Comparison of ENCODE assay signal across 9 cellular contexts in genomic region chr16:4944333-4945281, GRCh38. TPM values are rescaled to one million over a fixed set of nuclear protein-coding genes. Genes with fewer than 3 reads are reported as not detected.
DNase-seq lines count a peak whose midpoint lies in the region; ATAC-seq, FAIRE-seq and TF ChIP-seq lines count a peak whose summit lies in the region.
"Had no signal": no experiment of that assay in that cellular context is flagged by ENCODE, and none has a peak within 500 bp of the region (broad histone marks: within the 10 kb centered on the region; RNA-seq: fewer than 3 reads in every experiment).

No MANE protein-coding gene starts in this region.

- H3K9ac ChIP-seq in H1 (replicated peaks in 1 of 4; ENCODE audit: extremely low read depth in 1 of 4, low read depth in 3 of 4, low read length in 3 of 4) (no peak overlapping the region), mesenchymal stem cell (ENCODE audit: low read length) (peak overlapping the region; percentile 86)

- H2BK15ac ChIP-seq in H1 (ENCODE audit: low read length) (peak overlapping the region; percentile 81; the same call in 1 of the 2 replicates), mesenchymal stem cell (ENCODE audit: low read depth, poor library complexity, severe bottlenecking) (peak overlapping the region; percentile 85)

- H3K9me3 ChIP-seq in H1 (ENCODE audit: insufficient read depth in 2 of 2, low read depth in 1 of 2, low read length in 1 of 2) = no peaks in the 10 kb centered on the region
- no peaks in the 10 kb centered on the region for H3K9me3 ChIP-seq in mesenchymal stem cell (ENCODE audit: control insufficient read depth, low read length)
- H3K9me3 ChIP-seq in vagina = no peaks in the 10 kb centered on the region

- ATAC-seq in activated CD4-positive, alpha-beta T cell treated with anti-CD3 and anti-CD28 coated beads for 36 hours = peak; percentile 36
- no peak for ATAC-seq in GM18517 (IDR thresholded peaks at IDR 0.05; ENCODE audit: unreplicated experiment)

- peak overlapping the region; percentile 80 for H2BK20ac ChIP-seq in H1 (ENCODE audit: low read length)

- H3K18ac ChIP-seq in H1 (ENCODE audit: extremely low read depth, low read length) (peak overlapping the region; percentile 60), mesenchymal stem cell (ENCODE audit: low read depth in 1 of 2, low read length in 2 of 2) (peak overlapping the region; percentile 85 to 86)

- peak overlapping the region; percentile 99 for H2BK12ac ChIP-seq in H1 (ENCODE audit: low read depth, low read length)
- peak overlapping the region; percentile 6 to 95 for H2BK12ac ChIP-seq in mesenchymal stem cell (ENCODE audit: low read length in 2 of 2)

- H3K23me2 ChIP-seq in H1 (ENCODE audit: low read depth, low read length) = peaks cover 8% of the 10 kb centered on the region; the same call in 1 of the 2 replicates

- TF ChIP-seq CTCF in H1 (IDR thresholded peaks at IDR 0.05; ENCODE audit: control extremely low read depth in 1 of 3, insufficient read depth in 1 of 3, low read depth in 1 of 3, low read length in 3 of 3) (no peak), vagina (IDR thresholded peaks at IDR 0.05) (no peak)

- H3K4me1 ChIP-seq in H1 (replicated peaks in 1 of 4; ENCODE audit: control insufficient read depth in 3 of 4, insufficient read depth in 4 of 4, low read length in 3 of 4) (peaks cover 20 to 49% (median 34%) of the 10 kb centered on the region in 4 experiments), mesenchymal stem cell (ENCODE audit: control insufficient read depth, insufficient read depth, low read depth, low read length) (peaks cover 54% of the 10 kb centered on the region), vagina (peaks cover 61% of the 10 kb centered on the region)

- H3K79me2 ChIP-seq in H1 (ENCODE audit: control insufficient read depth in 1 of 2, insufficient read depth in 2 of 2, low read length in 2 of 2) = no peaks in the 10 kb centered on the region

- H2BK5ac ChIP-seq in H1 (ENCODE audit: low read depth, low read length) (peak overlapping the region; percentile 96), mesenchymal stem cell (ENCODE audit: low read depth, low read length, poor library complexity, severe bottlenecking) (peak overlapping the region; percentile 63)

- H3K36me3 Mint-ChIP-seq in activated CD4-positive, alpha-beta T cell treated with anti-CD3 and anti-CD28 coated beads for 36 hours (ENCODE audit: low read depth) = no peaks in the 10 kb centered on the region
- H3K36me3 Mint-ChIP-seq: CD4-positive, CD25-positive, alpha-beta regulatory T cell had no signal

- POLR2A ChIA-PET in activated CD4-positive, alpha-beta T cell treated with anti-CD3 and anti-CD28 coated beads for 36 hours (lab: Charles Lee) = no interaction called here
- POLR2A ChIA-PET in H1 (lab: Charles Lee; ENCODE audit: partially characterized antibody) = interaction anchor here (0.6 to 1.9 kb wide), 5 partner anchors 8 to 469 kb away, joined by 3 to 6 read pairs (median 5); partner anchors contain the start of gene SEC14L5

- H3K79me1 ChIP-seq in H1 (ENCODE audit: low read depth, low read length) (no peaks in the 10 kb centered on the region), mesenchymal stem cell (replicated peaks; ENCODE audit: low read length, poor library complexity, severe bottlenecking) (no peaks in the 10 kb centered on the region)

- H3K4ac ChIP-seq in H1 (replicated peaks; ENCODE audit: insufficient read length, low read depth, low read length) (peak overlapping the region; percentile 76), mesenchymal stem cell (ENCODE audit: low read depth in 1 of 2, low read length in 2 of 2) (peak overlapping the region; percentile 30 to 45)

- no peak overlapping the region for H4K5ac ChIP-seq in H1 (ENCODE audit: insufficient read length, low read depth, low read length)

- H4K91ac ChIP-seq in H1 (replicated peaks; ENCODE audit: insufficient read length, low read length) = peak overlapping the region; percentile 95
- H4K91ac ChIP-seq in mesenchymal stem cell (ENCODE audit: low read length) = peak overlapping the region; percentile 8

- H2BK120ac ChIP-seq in H1 (replicated peaks; ENCODE audit: low read depth, low read length) = peak overlapping the region; percentile 96
- H2BK120ac ChIP-seq in mesenchymal stem cell (ENCODE audit: low read depth, low read length) = peak overlapping the region; percentile 55

- peak overlapping the region; percentile 83 for H4K8ac ChIP-seq in H1 (ENCODE audit: extremely low read depth, insufficient read depth, low read length)
- peak overlapping the region; percentile 24 for H4K8ac ChIP-seq in mesenchymal stem cell (ENCODE audit: low read length)

- TF ChIP-seq POLR2A in H1 (IDR thresholded peaks at IDR 0.05; ENCODE audit: control extremely low read depth in 1 of 2, low read depth in 2 of 2, low read length in 2 of 2) (no peak), vagina (IDR thresholded peaks at IDR 0.05) (no peak)

- no peak overlapping the region for H3K4me3 Mint-ChIP-seq in activated CD4-positive, alpha-beta T cell treated with anti-CD3 and anti-CD28 coated beads for 36 hours
- H3K4me3 Mint-ChIP-seq: CD4-positive, CD25-positive, alpha-beta regulatory T cell had no signal

- no peaks in the 10 kb centered on the region for H4K20me1 ChIP-seq in H1 (replicated peaks in 1 of 2; ENCODE audit: control insufficient read depth in 1 of 2, insufficient read depth in 2 of 2, low read length in 2 of 2)

- H3K4me2 ChIP-seq in H1 (ENCODE audit: insufficient read depth in 1 of 2, low read depth in 2 of 2, low read length in 2 of 2) = peak overlapping the region in 1 of 2 experiments; percentile 16; a peak in 1 of 4 replicates
- peak overlapping the region; percentile 61 for H3K4me2 ChIP-seq in mesenchymal stem cell (ENCODE audit: low read length, poor library complexity, severe bottlenecking)

- H2AK5ac ChIP-seq in H1 (ENCODE audit: low read depth, low read length) = peak overlapping the region; percentile 90; the same call in 1 of the 2 replicates
- peak overlapping the region; percentile 60 for H2AK5ac ChIP-seq in mesenchymal stem cell (ENCODE audit: low read length, severe bottlenecking)

- H3K4me1 Mint-ChIP-seq in activated CD4-positive, alpha-beta T cell treated with anti-CD3 and anti-CD28 coated beads for 36 hours = no peaks in the 10 kb centered on the region
- H3K4me1 Mint-ChIP-seq: CD4-positive, CD25-positive, alpha-beta regulatory T cell had no signal

- H3K4me3 ChIP-seq in H1 (ENCODE audit: extremely low read depth in 1 of 4, insufficient read depth in 2 of 4, low read depth in 3 of 4, low read length in 4 of 4) (no peak overlapping the region), mesenchymal stem cell (ENCODE audit: insufficient read depth in 1 of 2, low read depth in 1 of 2, low read length in 2 of 2) (peak overlapping the region in 1 of 2 experiments; percentile 39), vagina (no peak overlapping the region)

- no peak for FAIRE-seq in H1 (lab: Jason Lieb, UNC)

- H3K14ac ChIP-seq in H1 (ENCODE audit: insufficient read length) (no peak overlapping the region), mesenchymal stem cell (ENCODE audit: low read length in 2 of 2) (peak overlapping the region in 1 of 2 experiments; percentile 36)

- TF ChIP-seq RAD21 in H1 (IDR thresholded peaks at IDR 0.05 in 1 of 2, conservative IDR thresholded peaks at IDR 0.05 in 1 of 2; ENCODE audit: low read depth in 2 of 2, low read length in 2 of 2) = no peak

- peak overlapping the region; percentile 55; the same call in 1 of the 2 replicates for H3K27ac ChIP-seq in H1 (ENCODE audit: low read depth, low read length)
- peak overlapping the region; percentile 94 for H3K27ac ChIP-seq in mesenchymal stem cell (ENCODE audit: low read length, poor library complexity, severe bottlenecking)
- H3K27ac ChIP-seq in vagina = peak overlapping the region; percentile 95

- H3K9me3 Mint-ChIP-seq in activated CD4-positive, alpha-beta T cell treated with anti-CD3 and anti-CD28 coated beads for 36 hours (ENCODE audit: low read depth) = no peaks in the 10 kb centered on the region
- H3K9me3 Mint-ChIP-seq: CD4-positive, CD25-positive, alpha-beta regulatory T cell had no signal

- intact Hi-C loops in activated CD4-positive, alpha-beta T cell treated with anti-CD3 and anti-CD28 coated beads for 36 hours (cut with DNase I, micrococcal nuclease) = no loop called here
- intact Hi-C loops in vagina (cut with DNase I) = no loop called here

- H3K27me3 Mint-ChIP-seq in activated CD4-positive, alpha-beta T cell treated with anti-CD3 and anti-CD28 coated beads for 36 hours = peaks cover 12% of the 10 kb centered on the region

- H2AFZ ChIP-seq in H1 (ENCODE audit: low read length) = no peak overlapping the region
- no peak overlapping the region for H2AFZ ChIP-seq in mesenchymal stem cell (ENCODE audit: low read depth, low read length)

- no peak for TF ChIP-seq EP300 in H1 (IDR thresholded peaks at IDR 0.05; ENCODE audit: borderline replicate concordance in 1 of 2, low read depth in 2 of 2, low read length in 2 of 2)

- no peak overlapping the region for H3K27ac Mint-ChIP-seq in activated CD4-positive, alpha-beta T cell treated with anti-CD3 and anti-CD28 coated beads for 36 hours
- H3K27ac Mint-ChIP-seq: CD4-positive, CD25-positive, alpha-beta regulatory T cell had no signal

- H3K36me3 ChIP-seq in H1 (ENCODE audit: control insufficient read depth in 2 of 4, insufficient read depth in 4 of 4, low read length in 3 of 4) (no peaks in the 10 kb centered on the region), mesenchymal stem cell (ENCODE audit: control insufficient read depth in 1 of 2, insufficient read depth in 2 of 2, low read depth in 1 of 2, low read length in 2 of 2) (no peaks in the 10 kb centered on the region), vagina (no peaks in the 10 kb centered on the region)

- no peak for DNase-seq in activated CD4-positive, alpha-beta T cell treated with anti-CD3 and anti-CD28 coated beads for 36 hours
- DNase-seq in activated CD4-positive, alpha-beta T cell treated with anti-CD3 and anti-CD28 coated beads for 4 hours = no peak
- DNase-seq in NCI-H748 treated with DMSO at 0.1 percent for 48 hours (lab: John Stamatoyannopoulos, UW) = peak; percentile 44
- peak in 1 of 2 experiments; percentile 71 for DNase-seq in H1 (ENCODE audit: low read depth in 1 of 2, low spot score in 2 of 2)
- DNase-seq in mesenchymal stem cell = peak; percentile 98
- DNase-seq in vagina (ENCODE audit: extremely low spot score in 2 of 2) = peak in 1 of 2 donors; percentile 96
- DNase-seq in D341Med (ENCODE audit: low spot score) = no peak
- DNase-seq: CD4-positive, CD25-positive, alpha-beta regulatory T cell had no signal

- no peak overlapping the region for H3K23ac ChIP-seq in H1 (ENCODE audit: insufficient read length)
- H3K23ac ChIP-seq in mesenchymal stem cell (ENCODE audit: low read length in 2 of 2) = no peak overlapping the region

- no peaks in the 10 kb centered on the region for H3K27me3 ChIP-seq in H1 (replicated peaks in 1 of 4; ENCODE audit: control insufficient read depth in 3 of 4, extremely low read depth in 1 of 4, insufficient read depth in 3 of 4, low read length in 3 of 4)
- H3K27me3 ChIP-seq in mesenchymal stem cell (ENCODE audit: control insufficient read depth in 1 of 2, insufficient read depth in 1 of 2, low read length in 2 of 2) = no peaks in the 10 kb centered on the region
- no peaks in the 10 kb centered on the region for H3K27me3 ChIP-seq in vagina

- 71% methylated on average over 17 of the region's 20 CpGs; no CpG with 5 or more reads in 1 of the 2 experiments for WGBS in H1 (ENCODE audit: extremely low coverage in 1 of 2, insufficient coverage in 1 of 2, insufficient read length in 1 of 2, insufficient replicate concordance in 2 of 2, low coverage in 1 of 2, low lambda C conversion rate in 2 of 2, missing lambda C conversion rate in 1 of 2), 2 experiments
- WGBS in mesenchymal stem cell = 25% methylated on average over 20 of the region's 20 CpGs

- CTCF ChIA-PET in activated CD4-positive, alpha-beta T cell treated with anti-CD3 and anti-CD28 coated beads for 36 hours (lab: Charles Lee) = no interaction called here
- CTCF ChIA-PET in H1 (lab: Charles Lee; ENCODE audit: partially characterized antibody) = interaction anchor here (0.9 to 1.5 kb wide), 3 partner anchors 9 to 14 kb away, joined by 3 to 4 read pairs (median 3); no protein-coding TSS in a partner anchor

- H3K56ac ChIP-seq in H1 (replicated peaks; ENCODE audit: insufficient read length, low read depth, low read length) = peak overlapping the region; percentile 18

RNA-seq across cellular contexts. Expression of gene PPL, which starts 7.7 kb away (rescaled TPM):
- not detected for total RNA-seq in activated CD4-positive, alpha-beta T cell treated with anti-CD3 and anti-CD28 coated beads for 36 hours
- 28.8 and 29.5 TPM in 2 replicates for total RNA-seq in H1 (2021; fragmentation: NEBNext Ultra II Directional; extraction: Animal tissue kit (Norgen Biotek cat#: 25700))
- polyA plus RNA-seq in H1 (2011; rRNA removed) = 11.3 and 15.8 TPM in 2 replicates
- 13.7 TPM for polyA plus RNA-seq in H1 (2011; cell fraction: cytosol; rRNA removed)
- 46.9 TPM for polyA plus RNA-seq in H1 (2011; cell fraction: nucleus; rRNA removed)
- polyA plus RNA-seq in H1 (2012, experiment 1 of 2) = 16.5 to 27.4 TPM (median 22.8 TPM) in 4 replicates
- 5.2 TPM for polyA plus RNA-seq in H1 (2012, experiment 2 of 2)
- 16.4 TPM for polyA plus RNA-seq in H1 (2013, experiment 1 of 2)
- 15.4 TPM for polyA plus RNA-seq in H1 (2013, experiment 2 of 2)
- polyA minus RNA-seq in H1 (2011; rRNA and poly(A)+ RNA removed) = 21.5 and 22.3 TPM in 2 replicates
- polyA minus RNA-seq in H1 (2011; cell fraction: cytosol; rRNA and poly(A)+ RNA removed) = 15.9 TPM
- 21.8 TPM for polyA minus RNA-seq in H1 (2011; cell fraction: nucleus; rRNA and poly(A)+ RNA removed)
- polyA plus RNA-seq in mesenchymal stem cell (2013, experiment 1 of 2) = 0.46 TPM
- 0.47 TPM for polyA plus RNA-seq in mesenchymal stem cell (2013, experiment 2 of 2)
- 391 TPM for total RNA-seq in vagina
- total RNA-seq: CD4-positive, CD25-positive, alpha-beta regulatory T cell had no signal

RNA-seq across cellular contexts. Expression of gene SEC14L5, which starts 13.5 kb away (rescaled TPM):
- total RNA-seq in activated CD4-positive, alpha-beta T cell treated with anti-CD3 and anti-CD28 coated beads for 36 hours = under 1 TPM; 0.09 to 0.28 TPM
- total RNA-seq in H1 (2021; fragmentation: NEBNext Ultra II Directional; extraction: Animal tissue kit (Norgen Biotek cat#: 25700)) = 3.0 and 3.2 TPM in 2 replicates
- polyA plus RNA-seq in H1 (2011; rRNA removed) = 1.9 and 2.1 TPM in 2 replicates
- polyA plus RNA-seq in H1 (2011; cell fraction: cytosol; rRNA removed) = 2.1 TPM
- 2.7 TPM for polyA plus RNA-seq in H1 (2011; cell fraction: nucleus; rRNA removed)
- 1.9 to 2.9 TPM (median 2.3 TPM) in 4 replicates for polyA plus RNA-seq in H1 (2012, experiment 1 of 2)
- polyA plus RNA-seq in H1 (2012, experiment 2 of 2) = 1.6 TPM
- 1.1 TPM for polyA plus RNA-seq in H1 (2013, experiment 1 of 2)
- 0.99 TPM for polyA plus RNA-seq in H1 (2013, experiment 2 of 2)
- 4.0 and 5.8 TPM in 2 replicates for polyA minus RNA-seq in H1 (2011; rRNA and poly(A)+ RNA removed)
- 1.7 TPM for polyA minus RNA-seq in H1 (2011; cell fraction: cytosol; rRNA and poly(A)+ RNA removed)
- polyA minus RNA-seq in H1 (2011; cell fraction: nucleus; rRNA and poly(A)+ RNA removed) = 2.9 TPM
- polyA plus RNA-seq in mesenchymal stem cell (2013, experiment 1 of 2) = 0.01 TPM
- polyA plus RNA-seq in mesenchymal stem cell (2013, experiment 2 of 2) = not detected
- 0.49 TPM for total RNA-seq in vagina
- polyA plus RNA-seq: CD4-positive, CD25-positive, alpha-beta regulatory T cell had no signal

Comparison
In these comparisons a context has a peak if more than half of its experiments do, and no peak if none do; other contexts are left out.
1. DNase-seq: peak in NCI-H748 treated with DMSO at 0.1 percent for 48 hours (single experiment) and mesenchymal stem cell (single experiment); none in activated CD4-positive, alpha-beta T cell treated with anti-CD3 and anti-CD28 coated beads for 36 hours (single experiment), activated CD4-positive, alpha-beta T cell treated with anti-CD3 and anti-CD28 coated beads for 4 hours (0 of 2) and D341Med (single experiment).
2. RNA of gene PPL, which starts 7.7 kb away (total RNA-seq): 391 TPM in vagina (single experiment) and 28.8 to 29.5 TPM in H1; not detected in activated CD4-positive, alpha-beta T cell treated with anti-CD3 and anti-CD28 coated beads for 36 hours; every median in the first group is over 10 times any median in the second.
3. Peak in every context shown above with its lines, with median percentiles within 50 percentile points of each other: H3K27ac ChIP-seq.